1 cellular context compared by ENCODE assay signal in the genomic region with DNA sequence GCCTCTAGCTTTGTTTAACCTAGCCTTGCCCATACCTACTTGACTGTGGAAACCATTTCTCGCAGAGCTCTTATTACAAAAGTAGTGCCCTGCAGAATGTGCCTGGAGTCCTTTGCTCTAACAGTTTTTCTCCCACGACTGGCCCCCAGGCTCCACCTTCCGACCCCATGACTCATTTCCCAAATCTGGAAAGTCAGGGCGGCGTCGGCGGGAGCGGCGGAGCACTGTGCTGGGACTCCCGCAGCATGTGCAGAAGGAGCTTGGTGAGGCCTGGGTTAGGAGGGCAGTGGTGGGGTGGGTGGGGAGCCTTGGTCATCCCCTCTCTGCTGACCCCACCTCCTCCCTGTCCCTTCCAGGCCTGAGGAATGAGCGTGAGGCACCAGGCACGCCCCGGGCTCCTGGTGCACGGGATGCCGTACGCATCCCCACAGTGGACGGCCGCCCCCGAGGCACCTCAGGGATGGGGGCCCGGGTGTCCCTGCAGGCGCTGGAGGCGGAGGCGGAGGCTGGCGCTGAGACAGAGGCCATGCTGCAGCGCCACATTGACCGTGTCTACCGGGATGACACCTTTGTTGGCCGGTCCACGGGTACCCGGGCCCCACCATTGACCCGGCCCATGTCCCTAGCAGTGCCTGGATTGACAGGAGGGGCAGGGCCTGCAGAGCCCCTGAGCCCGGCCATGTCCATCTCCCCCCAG.
TF ChIP-seq lines count a peak whose summit lies in the region.

No MANE protein-coding gene starts in this region.

TF ChIP-seq in IMR-90, 13 proteins besides CTCF, POLR2A, EP300 and RAD21:
- TF ChIP-seq FOS (IDR thresholded peaks at IDR 0.05; ENCODE audit: low read depth, low read length) = 0 out of 2 replicates have a peak, but pooled peaks have one; percentile 23
- TF ChIP-seq, protein P1, sequence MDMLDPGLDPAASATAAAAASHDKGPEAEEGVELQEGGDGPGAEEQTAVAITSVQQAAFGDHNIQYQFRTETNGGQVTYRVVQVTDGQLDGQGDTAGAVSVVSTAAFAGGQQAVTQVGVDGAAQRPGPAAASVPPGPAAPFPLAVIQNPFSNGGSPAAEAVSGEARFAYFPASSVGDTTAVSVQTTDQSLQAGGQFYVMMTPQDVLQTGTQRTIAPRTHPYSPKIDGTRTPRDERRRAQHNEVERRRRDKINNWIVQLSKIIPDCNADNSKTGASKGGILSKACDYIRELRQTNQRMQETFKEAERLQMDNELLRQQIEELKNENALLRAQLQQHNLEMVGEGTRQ (IDR thresholded peaks at IDR 0.05; ENCODE audit: low read depth, low read length) = no peak
